ENCODE assay signal across 18 cellular contexts in genomic region chr6:37546141-37546871, GRCh38. TPM values are rescaled to one million over a fixed set of nuclear protein-coding genes. Genes with fewer than 3 reads are reported as not detected.
A peak's percentile ranks its signal among the peaks of the same experiment; 100 is the strongest.
DNase-seq lines count a peak whose midpoint lies in the region; ATAC-seq and TF ChIP-seq lines count a peak whose summit lies in the region.
"Had no signal": no experiment of that assay in that cellular context is flagged by ENCODE, and none has a peak within 500 bp of the region (broad histone marks: within the 10 kb centered on the region; RNA-seq: fewer than 3 reads in every experiment).

No MANE protein-coding gene starts in this region.

- no peak overlapping the region for H3K9ac ChIP-seq in endodermal cell (ENCODE audit: extremely low read depth, low read length, poor library complexity, severe bottlenecking)

- WGBS in endodermal cell (ENCODE audit: insufficient coverage in 1 of 2, insufficient read length in 1 of 2), 2 experiments: 20 to 79% methylated on average over 1 to 9 of the region's 9 CpGs

- peak; percentile 41 for DNase-seq in stimulated activated CD4-positive, alpha-beta T cell treated with anti-CD3 and anti-CD28 coated beads, Interleukin-15, amount 100 ng/mL, for 24 hours
- DNase-seq in stimulated activated CD4-positive, alpha-beta T cell treated with anti-CD3 and anti-CD28 coated beads, Interleukin-4, amount 100 ng/mL, for 1 hour: no peak
- DNase-seq in M059J (ENCODE audit: low read depth) (peak; percentile 70), endodermal cell (peak; percentile 77), CD14-positive monocyte (ENCODE audit: low spot score) (no peak), NCI-H526 treated with DMSO at 0.1 percent for 48 hours (lab: John Stamatoyannopoulos, UW) (no peak)
- no peak for DNase-seq in central memory CD4-positive, alpha-beta T cell
- DNase-seq: activated T-cell treated with anti-CD3 and anti-CD28 coated beads for 4 hours; hypothalamus; left cardiac atrium; NCI-H1092; NK-92 treated with Interleukin-12 subunit alpha and Interleukin-12 subunit beta, amount 100 ng/mL, for 24 hours; nucleus accumbens had no signal

- no peaks in the 10 kb centered on the region for H3K9me3 ChIP-seq in endodermal cell (ENCODE audit: control insufficient read depth, low read length)
- H3K9me3 ChIP-seq: breast epithelium had no signal

- H3K4me1 Mint-ChIP-seq in endodermal cell (peaks cover 15% of the 10 kb centered on the region), CD14-positive monocyte (peaks cover 6% of the 10 kb centered on the region)
- peaks cover 90% of the 10 kb centered on the region for H3K4me1 Mint-ChIP-seq in stimulated activated memory B cell treated with anti-CD40 and anti-IgM and Interleukin-4, amounts not matched to agents 10 μg/mL and 1 μg/mL and 100 μg/mL, for 72 hours

- no peak for ATAC-seq in stimulated activated memory B cell treated with anti-CD40 and anti-IgM and Interleukin-4, amounts not matched to agents 10 μg/mL and 1 μg/mL and 100 μg/mL, for 72 hours
- ATAC-seq: activated CD4-positive, CD25-positive, alpha-beta regulatory T cell treated with anti-CD3 and anti-CD28 coated beads, Interleukin-2, amount 50 U/mL, for 24 hours; left cardiac atrium; Right ventricle myocardium inferior had no signal

- H3K9me3 Mint-ChIP-seq in endodermal cell (no peaks in the 10 kb centered on the region), CD14-positive monocyte (no peaks in the 10 kb centered on the region)
- H3K9me3 Mint-ChIP-seq in stimulated activated memory B cell treated with anti-CD40 and anti-IgM and Interleukin-4, amounts not matched to agents 10 μg/mL and 1 μg/mL and 100 μg/mL, for 72 hours: no peaks in the 10 kb centered on the region
- H3K9me3 Mint-ChIP-seq: T-helper 1 cell treated with Interleukin-12 subunit alpha and Interleukin-12 subunit beta and Interleukin-4 antibody, amounts not matched to agents 30 μg/mL and 1 μg/mL, for 36 hours had no signal

- peak overlapping the region; percentile 21 for H3K27ac ChIP-seq in endodermal cell (ENCODE audit: low read depth, low read length)
- H3K27ac ChIP-seq: breast epithelium had no signal

- no peak overlapping the region for H3K4me3 Mint-ChIP-seq in endodermal cell
- H3K4me3 Mint-ChIP-seq in stimulated activated memory B cell treated with anti-CD40 and anti-IgM and Interleukin-4, amounts not matched to agents 10 μg/mL and 1 μg/mL and 100 μg/mL, for 72 hours: no peak overlapping the region
- no peak overlapping the region for H3K4me3 Mint-ChIP-seq in CD14-positive monocyte
- H3K4me3 Mint-ChIP-seq: T-helper 1 cell treated with Interleukin-12 subunit alpha and Interleukin-12 subunit beta and Interleukin-4 antibody, amounts not matched to agents 30 μg/mL and 1 μg/mL, for 36 hours had no signal

- H3K4me1 ChIP-seq in endodermal cell (ENCODE audit: control insufficient read depth, insufficient read depth, low read length): no peaks in the 10 kb centered on the region
- H3K4me1 ChIP-seq: breast epithelium had no signal

- H3K27me3 Mint-ChIP-seq in endodermal cell (ENCODE audit: insufficient read depth) (peaks cover 10% of the 10 kb centered on the region), CD14-positive monocyte (ENCODE audit: low read depth in 3 of 3) (peaks cover 11 to 29% (median 11%) of the 10 kb centered on the region in 3 donors)
- H3K27me3 Mint-ChIP-seq in stimulated activated memory B cell treated with anti-CD40 and anti-IgM and Interleukin-4, amounts not matched to agents 10 μg/mL and 1 μg/mL and 100 μg/mL, for 72 hours: no peaks in the 10 kb centered on the region

- TF ChIP-seq CTCF in endodermal cell (conservative IDR thresholded peaks at IDR 0.05): peak; percentile 22
- TF ChIP-seq CTCF in CD14-positive monocyte (IDR thresholded peaks at IDR 0.05): no peak

- no peaks in the 10 kb centered on the region for H3K36me3 Mint-ChIP-seq in endodermal cell (ENCODE audit: low read depth)
- no peaks in the 10 kb centered on the region for H3K36me3 Mint-ChIP-seq in stimulated activated memory B cell treated with anti-CD40 and anti-IgM and Interleukin-4, amounts not matched to agents 10 μg/mL and 1 μg/mL and 100 μg/mL, for 72 hours
- H3K36me3 Mint-ChIP-seq in CD14-positive monocyte: no peaks in the 10 kb centered on the region

- intact Hi-C loops in CD14-positive monocyte (cut with micrococcal nuclease): no loop called here

- H3K27ac Mint-ChIP-seq in endodermal cell (no peak overlapping the region), CD14-positive monocyte (no peak overlapping the region)
- peak overlapping the region; percentile 92 for H3K27ac Mint-ChIP-seq in stimulated activated memory B cell treated with anti-CD40 and anti-IgM and Interleukin-4, amounts not matched to agents 10 μg/mL and 1 μg/mL and 100 μg/mL, for 72 hours

- no peak overlapping the region for H3K4me3 ChIP-seq in endodermal cell (ENCODE audit: low read length)
- H3K4me3 ChIP-seq: breast epithelium had no signal

- H3K27me3 ChIP-seq in endodermal cell (ENCODE audit: control insufficient read depth, insufficient read depth, low read length, poor library complexity, severe bottlenecking): no peaks in the 10 kb centered on the region
- H3K27me3 ChIP-seq: breast epithelium had no signal

- no peaks in the 10 kb centered on the region for H3K36me3 ChIP-seq in endodermal cell (ENCODE audit: control insufficient read depth, insufficient read depth, low read length)
- H3K36me3 ChIP-seq: breast epithelium had no signal

RNA-seq across cellular contexts. Expression of gene CCDC167, which starts 46.6 kb away (rescaled TPM):
- 61.9 and 87.7 TPM in 2 replicates for total RNA-seq in M059J (2014; rRNA removed; shearing (Covaris generic))
- total RNA-seq in endodermal cell: 10 to 100 TPM; 60.4 to 66.1 TPM
- 65.2 TPM for polyA plus RNA-seq in endodermal cell (2013, experiment 1 of 2)
- 71.0 TPM for polyA plus RNA-seq in endodermal cell (2013, experiment 2 of 2)
- polyA plus RNA-seq in CD14-positive monocyte: 10 to 100 TPM; 20.7 to 22.9 TPM

Comparison
In these comparisons a context has a peak if more than half of its experiments do, and no peak if none do; other contexts are left out.
1. DNase-seq: peak in stimulated activated CD4-positive, alpha-beta T cell treated with anti-CD3 and anti-CD28 coated beads, Interleukin-15, amount 100 ng/mL, for 24 hours (single experiment), M059J (single experiment) and endodermal cell (single experiment); none in stimulated activated CD4-positive, alpha-beta T cell treated with anti-CD3 and anti-CD28 coated beads, Interleukin-4, amount 100 ng/mL, for 1 hour (single experiment), central memory CD4-positive, alpha-beta T cell (single experiment), CD14-positive monocyte (single experiment) and NCI-H526 treated with DMSO at 0.1 percent for 48 hours (single experiment).